Comparison of ENCODE assay signal across 8 cellular contexts in the genomic region with DNA sequence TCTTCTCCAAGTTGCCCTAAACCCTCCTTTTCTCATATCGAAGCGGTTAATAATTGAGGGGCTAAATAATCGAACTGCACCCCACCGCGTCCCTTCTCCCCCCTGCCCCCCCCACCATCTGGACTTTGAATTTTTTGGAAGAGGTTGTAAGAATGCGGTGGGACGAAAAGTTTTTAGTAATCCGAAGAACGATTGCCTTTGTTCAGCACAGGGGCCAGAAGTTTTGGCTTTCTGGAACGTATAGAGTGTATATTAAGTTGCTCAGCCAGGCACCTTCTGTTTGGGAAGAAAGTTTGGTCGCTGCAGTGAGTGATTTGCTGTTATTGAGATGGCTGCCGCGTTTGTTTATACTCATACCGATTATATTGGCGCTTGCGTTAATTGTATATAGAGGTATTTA.
DNase-seq lines count a peak whose midpoint lies in the region; FAIRE-seq and TF ChIP-seq lines count a peak whose summit lies in the region.

No MANE protein-coding gene starts in this region.

- no peaks in the 10 kb centered on the region for H3K27me3 Mint-ChIP-seq in activated naive CD4-positive, alpha-beta T cell treated with anti-CD3 and anti-CD28 coated beads, Interleukin-2, amount 50 U/mL, for 24 hours

- H3K27ac Mint-ChIP-seq in activated naive CD4-positive, alpha-beta T cell treated with anti-CD3 and anti-CD28 coated beads, Interleukin-2, amount 50 U/mL, for 24 hours: peak overlapping the region; percentile 99

- FAIRE-seq in RCC 7860 (lab: Jason Lieb, UNC): no peak

- H3K27ac ChIP-seq in epithelial cell of prostate: peak overlapping the region; percentile 99
- peak overlapping the region; percentile 99 for H3K27ac ChIP-seq in neutrophil

- peaks cover 27 to 28% of the 10 kb centered on the region in 2 experiments for H3K4me1 ChIP-seq in neutrophil (ENCODE audit: control insufficient read depth in 1 of 2, insufficient read depth in 1 of 2, low read depth in 1 of 2, low read length in 1 of 2)

- peaks cover 48% of the 10 kb centered on the region for H3K4me1 Mint-ChIP-seq in activated naive CD4-positive, alpha-beta T cell treated with anti-CD3 and anti-CD28 coated beads, Interleukin-2, amount 50 U/mL, for 24 hours

- peak overlapping the region; percentile 93 for H3K4me3 ChIP-seq in neutrophil (ENCODE audit: low read depth in 1 of 2, low read length in 1 of 2)

- no peaks in the 10 kb centered on the region for H3K9me3 Mint-ChIP-seq in activated naive CD4-positive, alpha-beta T cell treated with anti-CD3 and anti-CD28 coated beads, Interleukin-2, amount 50 U/mL, for 24 hours

- DNase-seq in activated naive CD4-positive, alpha-beta T cell treated with anti-CD3 and anti-CD28 coated beads, Interleukin-2, amount 50 U/mL, for 16 hours: no peak
- DNase-seq in SW480 (ENCODE audit: low spot score) (peak; percentile 34), epithelial cell of prostate (ENCODE audit: low read depth, low spot score) (no peak), NCI-H1694 treated with DMSO at 0.1 percent for 48 hours (lab: John Stamatoyannopoulos, UW) (no peak), RCC 7860 (ENCODE audit: low spot score) (no peak)
- DNase-seq in activated CD8-positive, alpha-beta memory T cell treated with anti-CD3 and anti-CD28 coated beads, Interleukin-2, amount 50 U/mL, for 4 hours: no peak

- peaks cover 13% of the 10 kb centered on the region for H3K27me3 ChIP-seq in neutrophil

- no peaks in the 10 kb centered on the region for H3K36me3 ChIP-seq in neutrophil

- TF ChIP-seq CTCF in neutrophil (IDR thresholded peaks at IDR 0.05): no peak

- peaks cover 6% of the 10 kb centered on the region for H3K36me3 Mint-ChIP-seq in activated naive CD4-positive, alpha-beta T cell treated with anti-CD3 and anti-CD28 coated beads, Interleukin-2, amount 50 U/mL, for 24 hours

- H3K9me3 ChIP-seq in neutrophil: no peaks in the 10 kb centered on the region

- H3K4me3 Mint-ChIP-seq in activated naive CD4-positive, alpha-beta T cell treated with anti-CD3 and anti-CD28 coated beads, Interleukin-2, amount 50 U/mL, for 24 hours: peak overlapping the region; percentile 100
